ENCODE assay signal across 1 cellular context in genomic region chr10:112279482-112279881, GRCh38.
TF ChIP-seq lines count a peak whose summit lies in the region.

No MANE protein-coding gene starts in this region.

TF ChIP-seq in H1, 55 proteins besides CTCF, POLR2A, EP300 and RAD21:
- TF ChIP-seq SUZ12 (IDR thresholded peaks at IDR 0.05; ENCODE audit: low read length) (no peak), YY1 (IDR thresholded peaks at IDR 0.05; ENCODE audit: low read depth, low read length) (no peak), ASH2L (IDR thresholded peaks at IDR 0.05; ENCODE audit: low read length) (peak; percentile 78), CHD2 (IDR thresholded peaks at IDR 0.05; ENCODE audit: low read length) (no peak), SP1 (IDR thresholded peaks at IDR 0.05; ENCODE audit: low read depth, low read length) (peak; percentile 34; the same call in 1 of the 2 replicates), TEAD4 (IDR thresholded peaks at IDR 0.05; ENCODE audit: low read depth, low read length) (0 out of 2 replicates have a peak, but pooled peaks have one; percentile 41), TAF1 (IDR thresholded peaks at IDR 0.05; ENCODE audit: low read depth, low read length) (no peak), GTF2F1 (IDR thresholded peaks at IDR 0.05; ENCODE audit: borderline replicate concordance, low read depth, low read length) (no peak), SRF (IDR thresholded peaks at IDR 0.05; ENCODE audit: low read depth, low read length) (no peak), KDM5A (IDR thresholded peaks at IDR 0.05; ENCODE audit: low read length) (no peak), CREB1 (IDR thresholded peaks at IDR 0.05) (no peak), EZH2 (IDR thresholded peaks at IDR 0.05; ENCODE audit: low read depth, low read length, severe bottlenecking) (no peak)
TF ChIP-seq in H1: peak in this region for 3.
